ENCODE assay signal across 8 cellular contexts in the genomic region with DNA sequence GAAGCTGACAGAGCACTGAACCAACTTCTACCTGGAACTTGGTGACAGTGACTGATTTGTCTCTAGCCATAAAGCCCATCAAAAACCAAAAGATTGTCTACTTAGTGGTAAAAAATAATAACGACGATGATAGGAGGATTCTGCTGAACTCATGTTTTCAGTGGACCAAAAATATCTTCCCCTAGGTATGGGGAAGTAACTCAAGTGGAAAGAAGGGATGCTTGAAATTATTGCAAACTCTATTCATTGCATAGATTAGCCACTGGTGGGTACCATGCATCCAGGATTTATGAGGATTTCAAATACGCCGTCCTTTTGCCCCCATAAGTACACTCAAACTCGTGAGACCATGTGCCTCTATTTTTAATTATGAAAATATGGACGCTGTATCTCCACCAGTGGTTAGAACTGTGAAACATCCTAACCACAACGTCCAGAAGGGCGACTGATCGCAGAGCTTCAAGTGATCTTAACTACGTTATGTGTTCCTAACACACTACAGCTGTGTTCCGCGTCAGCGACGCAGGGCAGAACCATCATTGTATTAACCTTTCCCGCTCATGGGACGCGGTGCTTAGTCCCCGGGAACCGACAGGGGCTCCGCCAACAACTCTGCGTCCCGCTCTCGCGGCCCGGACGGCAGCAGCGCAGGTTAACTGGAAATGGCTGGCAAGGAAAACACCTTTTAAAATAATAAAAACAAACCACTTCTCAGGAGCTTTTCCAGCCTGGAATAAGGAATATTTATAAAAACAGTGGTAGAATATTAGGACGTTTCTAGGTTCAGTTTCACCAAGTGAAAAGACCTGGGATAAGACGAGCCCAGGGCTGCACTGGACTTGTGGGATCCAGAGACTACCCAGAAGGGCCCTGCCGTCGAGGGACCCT. TPM values are rescaled to one million over a fixed set of nuclear protein-coding genes. Genes with fewer than 3 reads are reported as not detected.
A peak's percentile ranks its signal among the peaks of the same experiment; 100 is the strongest.
DNase-seq lines count a peak whose midpoint lies in the region; ATAC-seq and TF ChIP-seq lines count a peak whose summit lies in the region.

No MANE protein-coding gene starts in this region.

- H3K9me3 ChIP-seq in right lobe of liver: no peaks in the 10 kb centered on the region

- under 1% methylated on average over 26 of the region's 31 CpGs for WGBS in right lobe of liver (ENCODE audit: insufficient coverage, low coverage, low lambda C conversion rate, missing lambda C conversion rate)

- peak; percentile 29 for ATAC-seq in HG03045 (IDR thresholded peaks at IDR 0.05; ENCODE audit: unreplicated experiment)
- peak; percentile 36 to 54 (median 46) for ATAC-seq in right lobe of liver

- DNase-seq in NCI-H2196 (lab: John Stamatoyannopoulos, UW; ENCODE audit: unreplicated experiment) (peak; percentile 41), NCI-H2196 treated with DMSO at 0.1 percent for 48 hours (lab: John Stamatoyannopoulos, UW; ENCODE audit: unreplicated experiment) (no peak), NCI-H345 (lab: John Stamatoyannopoulos, UW) (peak; percentile 44), dedifferentiated amniotic fluid mesenchymal stem cell (ENCODE audit: extremely low spot score) (peak; percentile 22), right lobe of liver (peak; percentile 48 to 69 (median 66))
- DNase-seq in activated CD4-positive, alpha-beta T cell treated with anti-CD3 and anti-CD28 coated beads for 4 hours: peak; percentile 42 to 44
- DNase-seq in stimulated activated CD4-positive, alpha-beta T cell treated with anti-CD3 and anti-CD28 coated beads, Interleukin-4, amount 100 ng/mL, for 48 hours (ENCODE audit: low read depth in 2 of 2): peak; percentile 39 to 45

- peak overlapping the region; percentile 69 to 91 (median 75) for H3K4me3 ChIP-seq in right lobe of liver

- H3K27me3 ChIP-seq in right lobe of liver: no peaks in the 10 kb centered on the region

- TF ChIP-seq POLR2A in right lobe of liver (IDR thresholded peaks at IDR 0.05): no peak

- peak overlapping the region; percentile 10 to 74 (median 70) for H3K27ac ChIP-seq in right lobe of liver

- peaks cover 0 to 12% (median 3%) of the 10 kb centered on the region in 4 donors for H3K4me1 ChIP-seq in right lobe of liver

- TF ChIP-seq CTCF in right lobe of liver (IDR thresholded peaks at IDR 0.05): peak in 2 of 4 donors; percentile 6 to 11

- H3K36me3 ChIP-seq in right lobe of liver: peaks cover 5 to 20% (median 10%) of the 10 kb centered on the region in 4 donors

- intact Hi-C loops in right lobe of liver (cut with DNase I): no loop called here

RNA-seq across cellular contexts. Expression of gene PEX1, which starts 0.8 kb away (rescaled TPM):
- 10 to 100 TPM in 5 of 6 experiments, 1 to 10 TPM in 1; 10.0 to 12.0 (median 10.8) TPM for total RNA-seq in right lobe of liver

RNA-seq across cellular contexts. Expression of gene RBM48, which starts 1.1 kb away (rescaled TPM):
- 1 to 10 TPM; 4.2 to 6.9 (median 4.7) TPM for total RNA-seq in right lobe of liver

RNA-seq across cellular contexts. Expression of gene ERVW-1, which starts 49.8 kb away (rescaled TPM):
- total RNA-seq in right lobe of liver: not detected
